18 cellular contexts compared by ENCODE assay signal in the genomic region with DNA sequence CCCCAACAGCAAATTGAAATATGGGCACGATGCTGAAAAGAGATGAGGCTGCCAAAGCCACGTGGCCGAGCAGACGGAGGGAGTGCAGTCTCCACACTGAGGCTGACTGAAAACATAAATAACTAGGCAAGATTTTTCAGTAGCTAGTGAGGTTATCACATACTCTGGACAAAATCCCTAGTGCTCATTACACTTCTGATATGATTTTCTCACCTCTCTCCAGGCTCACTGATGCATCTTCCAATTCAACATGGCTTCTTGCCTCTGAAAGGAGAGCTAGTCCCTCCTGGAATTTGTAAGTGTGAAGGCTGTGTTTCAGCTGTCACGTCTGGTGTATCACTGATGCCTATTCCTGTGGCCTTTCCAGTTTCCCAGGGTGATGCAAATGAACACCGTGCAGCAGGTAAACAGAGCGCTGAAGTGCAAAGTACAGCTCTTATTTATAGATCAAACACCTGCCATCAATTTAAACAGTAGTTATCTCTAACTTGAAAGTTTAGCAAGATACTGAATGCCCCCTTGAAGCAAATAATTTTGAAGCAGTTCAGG.
DNase-seq lines count a peak whose midpoint lies in the region; ATAC-seq, FAIRE-seq and TF ChIP-seq lines count a peak whose summit lies in the region.
"Had no signal": no experiment of that assay in that cellular context is flagged by ENCODE, and none has a peak within 500 bp of the region (broad histone marks: within the 10 kb centered on the region; RNA-seq: fewer than 3 reads in every experiment).

No MANE protein-coding gene starts in this region.

- no peak overlapping the region for H3K4me3 Mint-ChIP-seq in WTC11
- H3K4me3 Mint-ChIP-seq: activated T-cell treated with anti-CD3 and anti-CD28 coated beads, Interleukin-2, amount 50 U/mL, for 72 hours; nephron; T-cell had no signal

- ATAC-seq in WTC11, result no peak
- no peak for ATAC-seq in GM21737 (IDR thresholded peaks at IDR 0.05; ENCODE audit: unreplicated experiment)
- no peak for ATAC-seq in HG02973 (IDR thresholded peaks at IDR 0.05; ENCODE audit: unreplicated experiment)
- ATAC-seq: activated T-cell treated with anti-CD3 and anti-CD28 coated beads, Interleukin-2, amount 50 U/mL, for 72 hours; gastrocnemius medialis; T-cell had no signal

- H2AFZ ChIP-seq in neural cell (ENCODE audit: low read depth, low read length), result no peak overlapping the region

- H3K4me3 ChIP-seq in neural cell (ENCODE audit: low read length), result peak overlapping the region; percentile 20
- H3K4me3 ChIP-seq: ascending aorta, gastrocnemius medialis, suprapubic skin had no signal

- H3K9ac ChIP-seq in neural cell (ENCODE audit: low read length), result peak overlapping the region; percentile 14

- DNase-seq in GM12891 (ENCODE audit: insufficient read length, low spot score) (no peak), NCI-H146 treated with DMSO at 0.1 percent for 48 hours (lab: John Stamatoyannopoulos, UW; ENCODE audit: unreplicated experiment) (peak; percentile 92), WTC11 (ENCODE audit: low spot score) (no peak), NCI-H446 (lab: John Stamatoyannopoulos, UW) (no peak)
- DNase-seq in activated effector memory CD4-positive, alpha-beta T cell treated with anti-CD3 and anti-CD28 coated beads, Interleukin-2, amount 50 U/mL, for 16 hours, result no peak
- DNase-seq: activated CD4-positive, alpha-beta T cell treated with anti-CD3 and anti-CD28 coated beads for 48 hours; activated T-cell treated with anti-CD3 and anti-CD28 coated beads, Interleukin-2, amount 50 U/mL, for 72 hours; effector memory CD4-positive, alpha-beta T cell; gastrocnemius medialis; kidney; T-cell had no signal

- no peaks in the 10 kb centered on the region for H3K9me3 Mint-ChIP-seq in WTC11
- H3K9me3 Mint-ChIP-seq: activated T-cell treated with anti-CD3 and anti-CD28 coated beads, Interleukin-2, amount 50 U/mL, for 72 hours; T-cell had no signal

- no peak overlapping the region for H3K27ac Mint-ChIP-seq in WTC11
- H3K27ac Mint-ChIP-seq: activated T-cell treated with anti-CD3 and anti-CD28 coated beads, Interleukin-2, amount 50 U/mL, for 72 hours; T-cell had no signal

- no peaks in the 10 kb centered on the region for H3K79me2 ChIP-seq in neural cell (replicated peaks; ENCODE audit: insufficient read depth, low read length)

- no peaks in the 10 kb centered on the region for H3K36me3 ChIP-seq in neural cell (ENCODE audit: insufficient read depth, low read length)
- H3K36me3 ChIP-seq: ascending aorta, gastrocnemius medialis, suprapubic skin had no signal

- CTCF ChIA-PET in WTC11 (lab: Charles Lee), result interaction anchor here (1.5 kb wide), 1 partner anchor 78 kb away, joined by 4 read pairs; no protein-coding TSS in a partner anchor

- TF ChIP-seq RAD21 in neural cell (conservative IDR thresholded peaks at IDR 0.05), result no peak

- peaks cover 21% of the 10 kb centered on the region for H3K4me1 Mint-ChIP-seq in WTC11

- peak overlapping the region; percentile 1 for H3K4me2 ChIP-seq in neural cell (ENCODE audit: low read length)

- FAIRE-seq in GM12891 (lab: Jason Lieb, UNC), result peak; percentile 31
- FAIRE-seq: kidney had no signal

- H3K27me3 ChIP-seq in neural cell (ENCODE audit: insufficient read depth, low read depth, low read length), result no peaks in the 10 kb centered on the region
- H3K27me3 ChIP-seq: ascending aorta, gastrocnemius medialis, suprapubic skin had no signal

- no peak for TF ChIP-seq POLR2A in GM12891 (IDR thresholded peaks at IDR 0.05; ENCODE audit: low read depth, low read length)

- H3K9me2 ChIP-seq in neural cell (ENCODE audit: insufficient read depth, low read length), result no peaks in the 10 kb centered on the region

- H3K9me3 ChIP-seq in neural cell (ENCODE audit: low read length), result no peaks in the 10 kb centered on the region
- H3K9me3 ChIP-seq: ascending aorta, gastrocnemius medialis, suprapubic skin had no signal

- H3K27ac ChIP-seq in neural cell (ENCODE audit: low read length), result peak overlapping the region; percentile 69
- H3K27ac ChIP-seq: ascending aorta, C4-2B, gastrocnemius medialis, suprapubic skin had no signal

- H3K27me3 Mint-ChIP-seq in WTC11 (ENCODE audit: low read depth), result no peaks in the 10 kb centered on the region
- H3K27me3 Mint-ChIP-seq: T-cell had no signal

- no peaks in the 10 kb centered on the region for H3F3A ChIP-seq in neural cell (ENCODE audit: insufficient read depth, low read length, poor library complexity, severe bottlenecking)

- TF ChIP-seq EP300 in neural cell (conservative IDR thresholded peaks at IDR 0.05; ENCODE audit: poor library complexity, severe bottlenecking), result peak; percentile 62

- no peaks in the 10 kb centered on the region for H3K36me3 Mint-ChIP-seq in WTC11

- TF ChIP-seq CTCF in WTC11 (IDR thresholded peaks at IDR 0.05) (no peak), neural cell (IDR thresholded peaks at IDR 0.05; ENCODE audit: poor library complexity, severe bottlenecking) (no peak)

- POLR2A ChIA-PET in WTC11 (lab: Charles Lee), result no interaction called here

- no peaks in the 10 kb centered on the region for H4K20me1 ChIP-seq in neural cell (ENCODE audit: insufficient read depth)

TF ChIP-seq in GM12891, 5 proteins besides CTCF, POLR2A, EP300 and RAD21:
- TF ChIP-seq SPI1 (IDR thresholded peaks at IDR 0.05; ENCODE audit: low read depth, low read length) (no peak), POU2F2 (IDR thresholded peaks at IDR 0.05; ENCODE audit: low read depth, low read length) (no peak), TAF1 (IDR thresholded peaks at IDR 0.05; ENCODE audit: low read depth, low read length) (no peak), POLR2AphosphoS5 (IDR thresholded peaks at IDR 0.05; ENCODE audit: low read depth, low read length) (no peak), PAX5 (IDR thresholded peaks at IDR 0.05; ENCODE audit: insufficient read depth, low read length, severe bottlenecking) (no peak)
TF ChIP-seq in GM12891: peak in this region for 0.

TF ChIP-seq in WTC11, 78 proteins besides CTCF, POLR2A, EP300 and RAD21:
- no peak for TF ChIP-seq CREB1 (CRISPR knock-in tag; IDR thresholded peaks at IDR 0.05)
- TF ChIP-seq GABPB1 (CRISPR knock-in tag; IDR thresholded peaks at IDR 0.05), result peak; percentile 85

TF ChIP-seq in neural cell, 6 proteins besides CTCF, POLR2A, EP300 and RAD21:
- TF ChIP-seq, protein P1, sequence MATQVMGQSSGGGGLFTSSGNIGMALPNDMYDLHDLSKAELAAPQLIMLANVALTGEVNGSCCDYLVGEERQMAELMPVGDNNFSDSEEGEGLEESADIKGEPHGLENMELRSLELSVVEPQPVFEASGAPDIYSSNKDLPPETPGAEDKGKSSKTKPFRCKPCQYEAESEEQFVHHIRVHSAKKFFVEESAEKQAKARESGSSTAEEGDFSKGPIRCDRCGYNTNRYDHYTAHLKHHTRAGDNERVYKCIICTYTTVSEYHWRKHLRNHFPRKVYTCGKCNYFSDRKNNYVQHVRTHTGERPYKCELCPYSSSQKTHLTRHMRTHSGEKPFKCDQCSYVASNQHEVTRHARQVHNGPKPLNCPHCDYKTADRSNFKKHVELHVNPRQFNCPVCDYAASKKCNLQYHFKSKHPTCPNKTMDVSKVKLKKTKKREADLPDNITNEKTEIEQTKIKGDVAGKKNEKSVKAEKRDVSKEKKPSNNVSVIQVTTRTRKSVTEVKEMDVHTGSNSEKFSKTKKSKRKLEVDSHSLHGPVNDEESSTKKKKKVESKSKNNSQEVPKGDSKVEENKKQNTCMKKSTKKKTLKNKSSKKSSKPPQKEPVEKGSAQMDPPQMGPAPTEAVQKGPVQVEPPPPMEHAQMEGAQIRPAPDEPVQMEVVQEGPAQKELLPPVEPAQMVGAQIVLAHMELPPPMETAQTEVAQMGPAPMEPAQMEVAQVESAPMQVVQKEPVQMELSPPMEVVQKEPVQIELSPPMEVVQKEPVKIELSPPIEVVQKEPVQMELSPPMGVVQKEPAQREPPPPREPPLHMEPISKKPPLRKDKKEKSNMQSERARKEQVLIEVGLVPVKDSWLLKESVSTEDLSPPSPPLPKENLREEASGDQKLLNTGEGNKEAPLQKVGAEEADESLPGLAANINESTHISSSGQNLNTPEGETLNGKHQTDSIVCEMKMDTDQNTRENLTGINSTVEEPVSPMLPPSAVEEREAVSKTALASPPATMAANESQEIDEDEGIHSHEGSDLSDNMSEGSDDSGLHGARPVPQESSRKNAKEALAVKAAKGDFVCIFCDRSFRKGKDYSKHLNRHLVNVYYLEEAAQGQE (IDR thresholded peaks at IDR 0.05; ENCODE audit: borderline replicate concordance), result peak; percentile 59
- no peak for TF ChIP-seq TAF1 (IDR thresholded peaks at IDR 0.05; ENCODE audit: low read depth)
- peak; percentile 16 for TF ChIP-seq SMC3 (conservative IDR thresholded peaks at IDR 0.05; ENCODE audit: poor library complexity)
- peak; percentile 71 for TF ChIP-seq POLR2AphosphoS5 (IDR thresholded peaks at IDR 0.05)
- no peak for TF ChIP-seq EZH2 (IDR thresholded peaks at IDR 0.05; ENCODE audit: borderline replicate concordance, insufficient read depth, low read length, poor library complexity, severe bottlenecking)
- TF ChIP-seq MXI1 (conservative IDR thresholded peaks at IDR 0.05; ENCODE audit: poor library complexity, severe bottlenecking), result peak; percentile 35
